Comparison of ENCODE assay signal across 37 cellular contexts in the genomic region with DNA sequence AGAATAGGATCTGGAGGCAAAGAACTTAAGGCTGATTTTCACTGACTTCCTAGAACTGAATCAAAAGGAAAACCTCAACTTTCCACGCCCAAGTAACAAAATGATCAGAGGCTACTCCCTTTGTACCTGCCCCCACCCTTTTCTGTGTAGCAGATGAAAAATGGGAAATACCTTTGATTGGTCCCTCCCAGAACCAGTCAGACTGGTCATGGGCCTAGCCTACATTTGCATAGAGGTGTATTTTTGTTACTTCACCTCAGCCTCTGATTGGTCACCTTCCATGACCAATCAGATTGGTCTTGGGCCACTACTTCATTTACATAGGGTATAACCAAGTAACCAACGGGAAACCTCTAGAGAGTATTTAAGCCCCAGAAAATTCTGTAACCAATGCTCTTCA.
"Had no signal": no experiment of that assay in that cellular context is flagged by ENCODE, and none has a peak within 500 bp of the region (broad histone marks: within the 10 kb centered on the region; RNA-seq: fewer than 3 reads in every experiment).

No MANE protein-coding gene starts in this region.

- H3K27ac ChIP-seq: ascending aorta, cardiac muscle cell, WERI-Rb-1 had no signal

- H3K4me3 ChIP-seq: ascending aorta, cardiac muscle cell had no signal

- H3K4me3 Mint-ChIP-seq: activated CD4-positive, alpha-beta memory T cell treated with anti-CD3 and anti-CD28 coated beads for 36 hours; activated CD4-positive, alpha-beta T cell treated with anti-CD3 and anti-CD28 coated beads for 36 hours; activated CD8-positive, alpha-beta T cell treated with anti-CD3 and anti-CD28 coated beads for 36 hours; activated naive CD4-positive, alpha-beta T cell treated with anti-CD3 and anti-CD28 coated beads, Interleukin-2, amount 10 ng/mL, durations not matched to agents 7 days and 5 days; activated naive CD4-positive, alpha-beta T cell treated with anti-CD3 and anti-CD28 coated beads, Interleukin-2, amount 50 U/mL, for 24 hours; activated naive CD8-positive, alpha-beta T cell; activated naive CD8-positive, alpha-beta T cell treated with anti-CD3 and anti-CD28 coated beads, Interleukin-2, amount 10 ng/mL, durations not matched to agents 7 days and 5 days; activated naive CD8-positive, alpha-beta T cell treated with anti-CD3 and anti-CD28 coated beads, Interleukin-2, amount 50 U/mL, for 24 hours; activated T-cell treated with anti-CD3 and anti-CD28 coated beads, Interleukin-2, amount 50 U/mL, for 24 hours; brain; central memory CD8-positive, alpha-beta T cell; T-helper 1 cell treated with Interleukin-12 subunit alpha and Interleukin-12 subunit beta and Interleukin-4 antibody, amounts not matched to agents 30 μg/mL and 1 μg/mL, for 36 hours; T-helper 2 cell treated with Interferon-gamma antibody and Interleukin-4, amounts not matched to agents 5 μg/mL and 100 μg/mL, for 36 hours; WTC11 had no signal

- H3K36me3 Mint-ChIP-seq: activated CD4-positive, alpha-beta memory T cell treated with anti-CD3 and anti-CD28 coated beads for 36 hours; activated naive CD4-positive, alpha-beta T cell treated with anti-CD3 and anti-CD28 coated beads, Interleukin-2, amount 10 ng/mL, durations not matched to agents 7 days and 5 days; activated naive CD4-positive, alpha-beta T cell treated with anti-CD3 and anti-CD28 coated beads, Interleukin-2, amount 50 U/mL, for 24 hours; activated naive CD8-positive, alpha-beta T cell; activated naive CD8-positive, alpha-beta T cell treated with anti-CD3 and anti-CD28 coated beads, Interleukin-2, amount 10 ng/mL, durations not matched to agents 7 days and 5 days had no signal

- H3K4me1 Mint-ChIP-seq: activated CD4-positive, alpha-beta T cell treated with anti-CD3 and anti-CD28 coated beads for 36 hours; activated naive CD4-positive, alpha-beta T cell treated with anti-CD3 and anti-CD28 coated beads, Interleukin-2, amount 10 ng/mL, durations not matched to agents 7 days and 5 days; activated naive CD4-positive, alpha-beta T cell treated with anti-CD3 and anti-CD28 coated beads, Interleukin-2, amount 50 U/mL, for 24 hours; activated naive CD8-positive, alpha-beta T cell treated with anti-CD3 and anti-CD28 coated beads, Interleukin-2, amount 10 ng/mL, durations not matched to agents 7 days and 5 days; activated naive CD8-positive, alpha-beta T cell treated with anti-CD3 and anti-CD28 coated beads, Interleukin-2, amount 50 U/mL, for 24 hours; brain; central memory CD8-positive, alpha-beta T cell; WTC11 had no signal

- ATAC-seq: activated CD4-positive, alpha-beta T cell treated with anti-CD3 and anti-CD28 coated beads for 36 hours; activated CD4-positive, CD25-positive, alpha-beta regulatory T cell treated with anti-CD3 and anti-CD28 coated beads, Interleukin-2, amount 50 U/mL, for 24 hours; activated CD8-positive, alpha-beta T cell treated with anti-CD3 and anti-CD28 coated beads for 36 hours; activated naive CD8-positive, alpha-beta T cell treated with anti-CD3 and anti-CD28 coated beads, Interleukin-2, amount 50 U/mL, for 24 hours; WTC11 had no signal

- H3K4me1 ChIP-seq: ascending aorta had no signal

- DNase-seq: activated CD4-positive, alpha-beta memory T cell treated with anti-CD3 and anti-CD28 coated beads for 36 hours; activated CD4-positive, alpha-beta T cell treated with anti-CD3 and anti-CD28 coated beads for 1 hour; activated CD4-positive, alpha-beta T cell treated with anti-CD3 and anti-CD28 coated beads for 36 hours; activated CD4-positive, alpha-beta T cell treated with anti-CD3 and anti-CD28 coated beads for 48 hours; activated CD4-positive, alpha-beta T cell treated with anti-CD3 and anti-CD28 coated beads, Interleukin-2, amount 50 U/mL, for 1 hour; activated CD4-positive, alpha-beta T cell treated with anti-CD3 and anti-CD28 coated beads, Interleukin-2, amount 50 U/mL, for 4 hours; activated CD4-positive, CD25-positive, alpha-beta regulatory T cell; activated CD8-positive, alpha-beta memory T cell treated with anti-CD3 and anti-CD28 coated beads, Interleukin-2, amount 50 U/mL, for 4 hours; activated CD8-positive, alpha-beta T cell treated with anti-CD3 and anti-CD28 coated beads for 36 hours; activated effector memory CD4-positive, alpha-beta T cell treated with Interleukin-2 at 50 U/mL for 16 hours; activated gamma-delta T cell; activated naive CD4-positive, alpha-beta T cell treated with anti-CD3 and anti-CD28 coated beads, Interleukin-2, amount 10 ng/mL, durations not matched to agents 7 days and 5 days; activated naive CD4-positive, alpha-beta T cell treated with Interleukin-2 at 50 U/mL for 16 hours; activated naive CD8-positive, alpha-beta T cell treated with anti-CD3 and anti-CD28 coated beads, Interleukin-2, amount 10 ng/mL, durations not matched to agents 7 days and 5 days; activated naive CD8-positive, alpha-beta T cell treated with anti-CD3 and anti-CD28 coated beads, Interleukin-2, amount 50 U/mL, for 24 hours; activated T-cell treated with anti-CD3 and anti-CD28 coated beads, Interleukin-2, amount 50 U/mL, for 24 hours; activated T-cell treated with anti-CD3 and anti-CD28 coated beads, Interleukin-2, amount 50 U/mL, for 48 hours; amygdala; anterior cingulate cortex; caudate nucleus; cerebellar nuclear complex; SW 1271; T-helper 1 cell; T-helper 2 cell; T-helper 9 cell; WERI-Rb-1 had no signal

- H3K36me3 ChIP-seq: ascending aorta, cardiac muscle cell, WERI-Rb-1 had no signal

- H3K27me3 Mint-ChIP-seq: activated CD4-positive, alpha-beta memory T cell treated with anti-CD3 and anti-CD28 coated beads for 36 hours; activated CD4-positive, alpha-beta T cell treated with anti-CD3 and anti-CD28 coated beads for 36 hours; activated CD8-positive, alpha-beta T cell treated with anti-CD3 and anti-CD28 coated beads for 36 hours; activated naive CD4-positive, alpha-beta T cell treated with anti-CD3 and anti-CD28 coated beads, Interleukin-2, amount 10 ng/mL, durations not matched to agents 7 days and 5 days; activated naive CD4-positive, alpha-beta T cell treated with anti-CD3 and anti-CD28 coated beads, Interleukin-2, amount 50 U/mL, for 24 hours; activated naive CD8-positive, alpha-beta T cell; activated naive CD8-positive, alpha-beta T cell treated with anti-CD3 and anti-CD28 coated beads, Interleukin-2, amount 10 ng/mL, durations not matched to agents 7 days and 5 days; activated naive CD8-positive, alpha-beta T cell treated with anti-CD3 and anti-CD28 coated beads, Interleukin-2, amount 50 U/mL, for 24 hours; activated T-cell treated with anti-CD3 and anti-CD28 coated beads, Interleukin-2, amount 50 U/mL, for 24 hours; central memory CD8-positive, alpha-beta T cell had no signal

- H3K27ac Mint-ChIP-seq: activated CD4-positive, alpha-beta memory T cell treated with anti-CD3 and anti-CD28 coated beads for 36 hours; activated CD4-positive, alpha-beta T cell treated with anti-CD3 and anti-CD28 coated beads for 36 hours; activated CD8-positive, alpha-beta T cell treated with anti-CD3 and anti-CD28 coated beads for 36 hours; activated naive CD4-positive, alpha-beta T cell treated with anti-CD3 and anti-CD28 coated beads, Interleukin-2, amount 10 ng/mL, durations not matched to agents 7 days and 5 days; activated naive CD4-positive, alpha-beta T cell treated with anti-CD3 and anti-CD28 coated beads, Interleukin-2, amount 50 U/mL, for 24 hours; activated naive CD8-positive, alpha-beta T cell; activated naive CD8-positive, alpha-beta T cell treated with anti-CD3 and anti-CD28 coated beads, Interleukin-2, amount 10 ng/mL, durations not matched to agents 7 days and 5 days; activated naive CD8-positive, alpha-beta T cell treated with anti-CD3 and anti-CD28 coated beads, Interleukin-2, amount 50 U/mL, for 24 hours; activated T-cell treated with anti-CD3 and anti-CD28 coated beads, Interleukin-2, amount 50 U/mL, for 24 hours; activated T-helper 2 cell treated with anti-CD3 and anti-CD28 coated beads, Interferon-gamma antibody, Interleukin-2, Interleukin-4, amounts not matched to agents 10 μg/mL and 5 μg/mL and 100 μg/mL, durations not matched to agents 14 hours and 24 hours and 36 hours; T-helper 1 cell treated with Interleukin-12 subunit alpha and Interleukin-12 subunit beta and Interleukin-4 antibody, amounts not matched to agents 30 μg/mL and 1 μg/mL, for 36 hours; T-helper 2 cell treated with Interferon-gamma antibody and Interleukin-4, amounts not matched to agents 5 μg/mL and 100 μg/mL, for 36 hours; WTC11 had no signal

- H3K27me3 ChIP-seq: ascending aorta, cardiac muscle cell had no signal

- H3K9me3 ChIP-seq: ascending aorta had no signal
